ENCODE assay signal across 26 cellular contexts in the genomic region with DNA sequence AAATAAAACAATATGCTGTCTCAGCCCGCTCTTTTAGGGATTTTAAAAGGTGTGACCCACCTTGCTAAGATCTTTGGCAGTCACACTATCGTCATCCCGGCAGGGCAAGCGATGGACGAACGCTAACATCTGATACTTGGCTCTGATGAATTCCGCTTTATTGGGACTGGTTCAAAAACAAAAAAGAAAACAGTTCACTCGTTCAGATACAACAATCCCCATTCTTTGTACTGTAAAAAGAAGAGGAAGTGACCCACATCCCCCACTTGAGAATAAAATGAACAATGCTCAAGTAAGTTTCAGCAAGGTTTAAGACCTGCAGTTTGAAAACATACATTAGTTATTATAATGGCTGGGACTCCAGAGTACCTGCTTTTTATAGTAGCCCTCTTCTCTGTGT. TPM values are rescaled to one million over a fixed set of nuclear protein-coding genes. Genes with fewer than 3 reads are reported as not detected.
DNase-seq lines count a peak whose midpoint lies in the region; ATAC-seq and TF ChIP-seq lines count a peak whose summit lies in the region.
"Had no signal": no experiment of that assay in that cellular context is flagged by ENCODE, and none has a peak within 500 bp of the region (broad histone marks: within the 10 kb centered on the region; RNA-seq: fewer than 3 reads in every experiment).

No MANE protein-coding gene starts in this region.

- peak overlapping the region; percentile 45; the same call in 1 of the 2 replicates for H3K27ac ChIP-seq in IMR-90 (ENCODE audit: insufficient read depth, low read length)
- no peak overlapping the region for H3K27ac ChIP-seq in osteoblast (ENCODE audit: low read depth, low read length)
- H3K27ac ChIP-seq: BLaER1 treated with 17β-estradiol and CSF1 and Interleukin-3, amounts not matched to agents 10 nM and 100 nM; HL-60; parathyroid adenoma; uterus had no signal

- H3K27me3 ChIP-seq in IMR-90 (ENCODE audit: control insufficient read depth, insufficient read depth, low read length) (no peaks in the 10 kb centered on the region), osteoblast (ENCODE audit: insufficient read depth, low read length) (no peaks in the 10 kb centered on the region)
- H3K27me3 ChIP-seq: BLaER1 treated with 17β-estradiol and CSF1 and Interleukin-3, amounts not matched to agents 10 nM and 100 nM; gastroesophageal sphincter; uterus had no signal

- H2BK20ac ChIP-seq in IMR-90 (ENCODE audit: low read depth, low read length), result peak overlapping the region; percentile 66; the same call in 1 of the 2 replicates

- H3K4me2 ChIP-seq in IMR-90 (ENCODE audit: low read depth, low read length), result no peak overlapping the region; the same call in 1 of the 2 replicates
- no peak overlapping the region for H3K4me2 ChIP-seq in osteoblast (ENCODE audit: insufficient read depth, low read length)

- H3K36me3 ChIP-seq in IMR-90 (ENCODE audit: control insufficient read depth, insufficient read depth, low read length) (peaks cover 20% of the 10 kb centered on the region), osteoblast (ENCODE audit: insufficient read depth, low read length) (peaks cover 38% of the 10 kb centered on the region)
- H3K36me3 ChIP-seq: uterus had no signal

- peaks cover 56% of the 10 kb centered on the region for H3K79me2 ChIP-seq in osteoblast (ENCODE audit: insufficient read depth, low read length)

- TF ChIP-seq RAD21 in IMR-90 (IDR thresholded peaks at IDR 0.05; ENCODE audit: low read length), result no peak

- H3K18ac ChIP-seq in IMR-90 (ENCODE audit: low read depth, low read length), result peak overlapping the region; percentile 77; the same call in 1 of the 2 replicates

- H3K36me3 Mint-ChIP-seq in activated T-cell treated with anti-CD3 and anti-CD28 coated beads, Interleukin-2, amount 50 U/mL, for 24 hours (ENCODE audit: low read depth), result peaks cover 80% of the 10 kb centered on the region
- H3K36me3 Mint-ChIP-seq in activated naive CD8-positive, alpha-beta T cell treated with anti-CD3 and anti-CD28 coated beads, Interleukin-2, amount 50 U/mL, for 24 hours (ENCODE audit: low read depth), result peaks cover 41% of the 10 kb centered on the region

- 0 out of 4 replicates have a peak overlapping the region, but pooled peaks of 1 of the 2 experiments have one; percentile 6 for H4K8ac ChIP-seq in IMR-90 (ENCODE audit: low read depth in 2 of 2, low read length in 2 of 2)

- peak overlapping the region; percentile 25; the same call in 1 of the 2 replicates for H3K23ac ChIP-seq in IMR-90 (ENCODE audit: low read depth, low read length)

- H3K56ac ChIP-seq in IMR-90 (ENCODE audit: extremely low read depth, insufficient read depth, low read length), result 0 out of 2 replicates have a peak overlapping the region, but pooled peaks have one; percentile 25

- H3K4me3 ChIP-seq in IMR-90 (ENCODE audit: insufficient read depth, low read depth, low read length) (no peak overlapping the region), osteoblast (ENCODE audit: insufficient read depth, low read length) (no peak overlapping the region)
- H3K4me3 ChIP-seq: BLaER1 treated with 17β-estradiol and CSF1 and Interleukin-3, amounts not matched to agents 10 nM and 100 nM; gastroesophageal sphincter; uterus had no signal

- H3K9me3 ChIP-seq in IMR-90 (ENCODE audit: control insufficient read depth, insufficient read depth, low read length) (no peaks in the 10 kb centered on the region), osteoblast (ENCODE audit: low read depth, low read length) (no peaks in the 10 kb centered on the region)
- H3K9me3 ChIP-seq: BLaER1 treated with 17β-estradiol and CSF1 and Interleukin-3, amounts not matched to agents 10 nM and 100 nM; gastroesophageal sphincter; uterus had no signal

- TF ChIP-seq CTCF in IMR-90 (conservative IDR thresholded peaks at IDR 0.05; ENCODE audit: low read depth, low read length), result no peak
- TF ChIP-seq CTCF in osteoblast (IDR thresholded peaks at IDR 0.05; ENCODE audit: extremely low read depth, low read depth, low read length), result no peak

- peak overlapping the region; percentile 7; the same call in 1 of the 3 replicates for H2BK15ac ChIP-seq in IMR-90 (ENCODE audit: low read depth, low read length)

- dilution Hi-C loops in IMR-90 (cut with HindIII; ENCODE audit: low sequenced_read_pairs, unreplicated experiment), result no loop called here

- H2AK9ac ChIP-seq in IMR-90 (replicated peaks; ENCODE audit: low read depth, low read length, poor library complexity), result no peak overlapping the region

- no peak for TF ChIP-seq POLR2A in IMR-90 (IDR thresholded peaks at IDR 0.05; ENCODE audit: low read depth, low read length)

- peaks cover 67% of the 10 kb centered on the region for H3K4me1 Mint-ChIP-seq in activated T-cell treated with anti-CD3 and anti-CD28 coated beads, Interleukin-2, amount 50 U/mL, for 24 hours (ENCODE audit: low read depth)
- H3K4me1 Mint-ChIP-seq in activated naive CD8-positive, alpha-beta T cell treated with anti-CD3 and anti-CD28 coated beads, Interleukin-2, amount 50 U/mL, for 24 hours, result peaks cover 54% of the 10 kb centered on the region

- H2BK5ac ChIP-seq in IMR-90 (ENCODE audit: low read depth, low read length, poor library complexity, severe bottlenecking), result peak overlapping the region; percentile 48

- H3K27ac Mint-ChIP-seq in activated T-cell treated with anti-CD3 and anti-CD28 coated beads, Interleukin-2, amount 50 U/mL, for 24 hours, result peak overlapping the region; percentile 76
- H3K27ac Mint-ChIP-seq in activated naive CD8-positive, alpha-beta T cell treated with anti-CD3 and anti-CD28 coated beads, Interleukin-2, amount 50 U/mL, for 24 hours, result peak overlapping the region; percentile 56

- DNase-seq in activated T-cell treated with anti-CD3 and anti-CD28 coated beads, Interleukin-2, amount 50 U/mL, for 24 hours, result no peak
- no peak for DNase-seq in activated T-cell treated with anti-CD3 and anti-CD28 coated beads, Interleukin-2, amount 50 U/mL, for 1 hour
- DNase-seq in IMR-90 (no peak), osteoblast (ENCODE audit: insufficient read length, low spot score, missing footprints) (peak; percentile 9), EL (no peak)
- DNase-seq in activated naive CD8-positive, alpha-beta T cell treated with anti-CD3 and anti-CD28 coated beads, Interleukin-2, amount 50 U/mL, for 24 hours, result no peak
- DNase-seq: activated CD4-positive, alpha-beta T cell treated with anti-CD3 and anti-CD28 coated beads for 1 hour; activated CD8-positive, alpha-beta memory T cell treated with anti-CD3 and anti-CD28 coated beads, Interleukin-2, amount 50 U/mL, for 4 hours; activated naive CD4-positive, alpha-beta T cell treated with Interleukin-2 at 50 U/mL for 16 hours; cerebellar nuclear complex; effector memory CD4-positive, alpha-beta T cell; GOT3; naive thymus-derived CD4-positive, alpha-beta T cell; NCI-H1092 treated with DMSO at 0.1 percent for 48 hours; NCI-H2029; NCI-H345; OCI-M1; uterus had no signal

- WGBS in IMR-90 (ENCODE audit: extremely low coverage in 2 of 2, insufficient read length in 1 of 2), 2 experiments, result 93% methylated on average over 4 of the region's 8 CpGs; no CpG with 5 or more reads in 1 of the 2 experiments

- H2BK120ac ChIP-seq in IMR-90 (ENCODE audit: low read depth, low read length), result peak overlapping the region; percentile 35; the same call in 1 of the 2 replicates

- no peak overlapping the region for H3K4me3 Mint-ChIP-seq in activated T-cell treated with anti-CD3 and anti-CD28 coated beads, Interleukin-2, amount 50 U/mL, for 24 hours
- H3K4me3 Mint-ChIP-seq in activated naive CD8-positive, alpha-beta T cell treated with anti-CD3 and anti-CD28 coated beads, Interleukin-2, amount 50 U/mL, for 24 hours, result no peak overlapping the region
- H3K4me3 Mint-ChIP-seq: naive thymus-derived CD4-positive, alpha-beta T cell had no signal

- ATAC-seq in IMR-90 (ENCODE audit: low read depth) (no peak), HG03565 (IDR thresholded peaks at IDR 0.05; ENCODE audit: unreplicated experiment) (no peak), HG03097 (IDR thresholded peaks at IDR 0.05; ENCODE audit: low FRiP score, unreplicated experiment) (no peak)
- no peak for ATAC-seq in activated naive CD8-positive, alpha-beta T cell treated with anti-CD3 and anti-CD28 coated beads, Interleukin-2, amount 50 U/mL, for 24 hours
- ATAC-seq: gastroesophageal sphincter; HepG2; naive thymus-derived CD4-positive, alpha-beta T cell; Right ventricle myocardium inferior had no signal

- BruUV-seq in IMR-90 (replicated peaks; lab: Mats Ljungman, UMichigan), result no TSS peak

- H3K27me3 Mint-ChIP-seq in activated T-cell treated with anti-CD3 and anti-CD28 coated beads, Interleukin-2, amount 50 U/mL, for 24 hours, result no peaks in the 10 kb centered on the region
- H3K27me3 Mint-ChIP-seq in activated naive CD8-positive, alpha-beta T cell treated with anti-CD3 and anti-CD28 coated beads, Interleukin-2, amount 50 U/mL, for 24 hours, result no peaks in the 10 kb centered on the region
- H3K27me3 Mint-ChIP-seq: naive thymus-derived CD4-positive, alpha-beta T cell had no signal

- peak overlapping the region; percentile 52; the same call in 1 of the 2 replicates for H3K14ac ChIP-seq in IMR-90 (replicated peaks; ENCODE audit: low read depth, low read length)

- H2AFZ ChIP-seq in IMR-90 (replicated peaks; ENCODE audit: low read length, poor library complexity) (no peak overlapping the region), osteoblast (ENCODE audit: low read length) (no peak overlapping the region)
- H2AFZ ChIP-seq: parathyroid adenoma had no signal

- H3K4ac ChIP-seq in IMR-90 (ENCODE audit: low read depth, low read length), result peak overlapping the region; percentile 61; the same call in 1 of the 2 replicates

- POLR2A ChIA-PET in IMR-90 (lab: Charles Lee; ENCODE audit: unreplicated experiment), result no interaction called here

- H4K91ac ChIP-seq in IMR-90 (ENCODE audit: insufficient read depth, low read depth, low read length), result no peak overlapping the region

- intact Hi-C loops in IMR-90 (cut with micrococcal nuclease), result no loop called here

- H3K9me1 ChIP-seq in IMR-90 (ENCODE audit: insufficient read depth, low read length), result peaks cover 11% of the 10 kb centered on the region

- peaks cover 14% of the 10 kb centered on the region for H3K4me1 ChIP-seq in IMR-90 (ENCODE audit: control insufficient read depth, insufficient read depth, low read length)
- H3K4me1 ChIP-seq in osteoblast (ENCODE audit: insufficient read depth, low read length), result peaks cover 9% of the 10 kb centered on the region
- H3K4me1 ChIP-seq: parathyroid adenoma, uterus had no signal

- H4K20me1 ChIP-seq in IMR-90 (ENCODE audit: insufficient read depth, low read length) (peaks cover 7% of the 10 kb centered on the region; the same call in 1 of the 2 replicates), osteoblast (ENCODE audit: insufficient read depth, low read length) (peaks cover 14% of the 10 kb centered on the region)

- H3K79me1 ChIP-seq in IMR-90 (ENCODE audit: low read depth in 1 of 2, low read length in 2 of 2), result peaks cover 28 to 61% of the 10 kb centered on the region in 2 experiments

- CTCF ChIA-PET in IMR-90 (lab: Yijun Ruan, JAX), result no interaction called here

- H3K9ac ChIP-seq in IMR-90 (ENCODE audit: low read depth, low read length), result no peak overlapping the region
- H3K9ac ChIP-seq: BLaER1 treated with 17β-estradiol and CSF1 and Interleukin-3, amounts not matched to agents 10 nM and 100 nM; parathyroid adenoma had no signal

- H3K9me3 Mint-ChIP-seq in activated T-cell treated with anti-CD3 and anti-CD28 coated beads, Interleukin-2, amount 50 U/mL, for 24 hours, result no peaks in the 10 kb centered on the region
- no peaks in the 10 kb centered on the region for H3K9me3 Mint-ChIP-seq in activated naive CD8-positive, alpha-beta T cell treated with anti-CD3 and anti-CD28 coated beads, Interleukin-2, amount 50 U/mL, for 24 hours
- H3K9me3 Mint-ChIP-seq: naive thymus-derived CD4-positive, alpha-beta T cell had no signal

- in situ Hi-C loops in IMR-90 (cut with MboI; ENCODE audit: low sequenced_read_pairs), result no loop called here

- peak overlapping the region; percentile 81; the same call in 1 of the 2 replicates for H2AK5ac ChIP-seq in IMR-90 (ENCODE audit: low read depth, low read length)

- H4K5ac ChIP-seq in IMR-90 (ENCODE audit: low read depth, low read length), result 0 out of 2 replicates have a peak overlapping the region, but pooled peaks have one; percentile 12

RNA-seq across cellular contexts. Expression of a gene that starts 7.3 kb away (rescaled TPM):
- total RNA-seq in IMR-90 (2012; rRNA removed) (60.5 and 71.9 TPM in 2 replicates), osteoblast (43.4 and 45.4 TPM in 2 replicates)
- 43.0 and 48.0 TPM in 2 replicates for polyA plus RNA-seq in IMR-90 (2012; rRNA removed)
- 20.8 and 21.1 TPM in 2 replicates for polyA plus RNA-seq in IMR-90 (2012; cell fraction: cytosol; rRNA removed)
- 42.7 and 138 TPM in 2 replicates for polyA plus RNA-seq in IMR-90 (2012; cell fraction: nucleus; rRNA removed; ENCODE audit: low replicate concordance)

RNA-seq across cellular contexts. Expression of a gene that starts 10.3 kb away (rescaled TPM):
- 364 and 449 TPM in 2 replicates for total RNA-seq in IMR-90 (2012; rRNA removed)
- polyA plus RNA-seq in IMR-90 (2012; rRNA removed), result 299 and 308 TPM in 2 replicates
- 51.0 and 243 TPM in 2 replicates for polyA plus RNA-seq in IMR-90 (2012; cell fraction: cytosol; rRNA removed)
- 516 and 695 TPM in 2 replicates for polyA plus RNA-seq in IMR-90 (2012; cell fraction: nucleus; rRNA removed; ENCODE audit: low replicate concordance)
- 94.1 and 113 TPM in 2 replicates for total RNA-seq in osteoblast

RNA-seq across cellular contexts. Expression of a gene that starts 59.4 kb away (rescaled TPM):
- total RNA-seq in IMR-90 (2012; rRNA removed) (5.0 and 6.7 TPM in 2 replicates), osteoblast (7.6 and 9.4 TPM in 2 replicates)
- 6.2 and 7.1 TPM in 2 replicates for polyA plus RNA-seq in IMR-90 (2012; rRNA removed)
- 5.0 and 10.8 TPM in 2 replicates for polyA plus RNA-seq in IMR-90 (2012; cell fraction: cytosol; rRNA removed)
- 8.1 and 15.5 TPM in 2 replicates for polyA plus RNA-seq in IMR-90 (2012; cell fraction: nucleus; rRNA removed; ENCODE audit: low replicate concordance)
